In genomic region chr10:64363687-64364086, GRCh38 we compare ENCODE assay signal across 17 cellular contexts.
DNase-seq lines count a peak whose midpoint lies in the region; ATAC-seq, FAIRE-seq and TF ChIP-seq lines count a peak whose summit lies in the region.
"Had no signal": no experiment of that assay in that cellular context is flagged by ENCODE, and none has a peak within 500 bp of the region (broad histone marks: within the 10 kb centered on the region; RNA-seq: fewer than 3 reads in every experiment).

No MANE protein-coding gene starts in this region.

- peaks cover 5% of the 10 kb centered on the region for H3K9me3 Mint-ChIP-seq in CD4-positive, alpha-beta T cell

- no peaks in the 10 kb centered on the region for H3K4me1 Mint-ChIP-seq in CD4-positive, alpha-beta T cell (ENCODE audit: low read depth)
- H3K4me1 Mint-ChIP-seq: B cell; CD8-positive, alpha-beta memory T cell had no signal

- no peak for TF ChIP-seq CTCF in lower lobe of right lung (IDR thresholded peaks at IDR 0.05)
- no peak for TF ChIP-seq CTCF in CD4-positive, alpha-beta T cell (IDR thresholded peaks at IDR 0.05)

- no peaks in the 10 kb centered on the region for H3K4me1 ChIP-seq in lower lobe of right lung
- no peaks in the 10 kb centered on the region for H3K4me1 ChIP-seq in small intestine (ENCODE audit: control insufficient read depth in 2 of 2, insufficient read depth in 1 of 2, low read depth in 1 of 2, low read length in 1 of 2)

- intact Hi-C loops in lower lobe of right lung (cut with DNase I), result no loop called here
- intact Hi-C loops in CD4-positive, alpha-beta T cell (cut with DNase I, micrococcal nuclease), result no loop called here

- CTCF ChIA-PET in CD4-positive, alpha-beta T cell (lab: Charles Lee), result no interaction called here

- no peaks in the 10 kb centered on the region for H3K36me3 Mint-ChIP-seq in CD4-positive, alpha-beta T cell (ENCODE audit: low read depth)
- H3K36me3 Mint-ChIP-seq: CD8-positive, alpha-beta memory T cell had no signal

- H3K4me3 Mint-ChIP-seq in CD4-positive, alpha-beta T cell, result no peak overlapping the region
- H3K4me3 Mint-ChIP-seq: B cell; CD8-positive, alpha-beta memory T cell had no signal

- TF ChIP-seq POLR2A in H54 (IDR thresholded peaks at IDR 0.05; ENCODE audit: low read depth, low read length), result no peak

- no peaks in the 10 kb centered on the region for H3K36me3 ChIP-seq in lower lobe of right lung
- no peaks in the 10 kb centered on the region for H3K36me3 ChIP-seq in small intestine (ENCODE audit: control insufficient read depth in 2 of 2, insufficient read depth in 2 of 2, low read length in 2 of 2)
- H3K36me3 ChIP-seq: BLaER1 treated with 17β-estradiol and CSF1 and Interleukin-3, amounts not matched to agents 10 nM and 100 nM; HAP-1 had no signal

- H3K27ac Mint-ChIP-seq in CD4-positive, alpha-beta T cell, result no peak overlapping the region
- H3K27ac Mint-ChIP-seq: B cell; CD8-positive, alpha-beta memory T cell had no signal

- no peaks in the 10 kb centered on the region for H3K27me3 Mint-ChIP-seq in CD4-positive, alpha-beta T cell
- H3K27me3 Mint-ChIP-seq: B cell; CD8-positive, alpha-beta memory T cell had no signal

- H3K27me3 ChIP-seq in lower lobe of right lung (ENCODE audit: low read depth), result no peaks in the 10 kb centered on the region
- H3K27me3 ChIP-seq in small intestine (ENCODE audit: control insufficient read depth in 2 of 2, insufficient read depth in 2 of 2, low read length in 2 of 2), result no peaks in the 10 kb centered on the region
- no peaks in the 10 kb centered on the region for H3K27me3 ChIP-seq in CD4-positive, alpha-beta T cell (ENCODE audit: control insufficient read depth, insufficient read depth, low read length)
- H3K27me3 ChIP-seq: BLaER1 treated with 17β-estradiol and CSF1 and Interleukin-3, amounts not matched to agents 10 nM and 100 nM had no signal

- ATAC-seq in lower lobe of right lung (peak; percentile 49 to 74), HG02588 (IDR thresholded peaks at IDR 0.05; ENCODE audit: unreplicated experiment) (no peak)
- no peak for ATAC-seq in CD4-positive, alpha-beta T cell (ENCODE audit: poor library complexity)
- ATAC-seq: K562 had no signal

- DNase-seq in H54 (ENCODE audit: insufficient read length, low spot score), result no peak
- DNase-seq in lower lobe of right lung, result no peak
- DNase-seq in small intestine, result peak; percentile 13
- no peak for DNase-seq in DMS153 treated with DMSO at 0.1 percent for 48 hours (lab: John Stamatoyannopoulos, UW; ENCODE audit: unreplicated experiment)
- DNase-seq in CD4-positive, alpha-beta T cell, result no peak
- DNase-seq: CD8-positive, alpha-beta memory T cell; COR-L47; DMS 273 treated with DMSO at 0.1 percent for 48 hours; IMR-90 had no signal

- no peak overlapping the region for H3K4me3 ChIP-seq in lower lobe of right lung
- H3K4me3 ChIP-seq in small intestine (ENCODE audit: low read depth in 1 of 2, low read length in 2 of 2), result no peak overlapping the region
- H3K4me3 ChIP-seq: BLaER1 treated with 17β-estradiol and CSF1 and Interleukin-3, amounts not matched to agents 10 nM and 100 nM; HAP-1; K562 had no signal

- FAIRE-seq in H54 (lab: Jason Lieb, UNC) (peak; percentile 36), small intestine (lab: Jason Lieb, UNC) (no peak)
- FAIRE-seq: G401.6, H1, HTR-8/SVneo, K562 had no signal

- H3K27ac ChIP-seq in lower lobe of right lung, result no peak overlapping the region
- H3K27ac ChIP-seq in small intestine (ENCODE audit: low read depth in 1 of 2, low read length in 1 of 2), result no peak overlapping the region
- H3K27ac ChIP-seq in CD4-positive, alpha-beta T cell (ENCODE audit: low read depth, low read length), result no peak overlapping the region
- H3K27ac ChIP-seq: BLaER1 treated with 17β-estradiol and CSF1 and Interleukin-3, amounts not matched to agents 10 nM and 100 nM had no signal

- 13 to 48% (median 15%) methylated on average over 1 of the region's 1 CpG for WGBS in small intestine, 3 donors

- H3K9me3 ChIP-seq in lower lobe of right lung, result no peaks in the 10 kb centered on the region
- no peaks in the 10 kb centered on the region for H3K9me3 ChIP-seq in small intestine (ENCODE audit: control insufficient read depth, low read depth)
- H3K9me3 ChIP-seq in CD4-positive, alpha-beta T cell (ENCODE audit: control insufficient read depth, low read length), result no peaks in the 10 kb centered on the region
- H3K9me3 ChIP-seq: HAP-1 had no signal

- POLR2A ChIA-PET in CD4-positive, alpha-beta T cell (lab: Charles Lee), result no interaction called here

Comparison
In these comparisons a context has a peak if more than half of its experiments do, and no peak if none do; other contexts are left out.
1. ATAC-seq: peak in lower lobe of right lung (2 of 2); none in HG02588 (single experiment) and CD4-positive, alpha-beta T cell (single experiment).